ENCODE assay signal across 6 cellular contexts in the genomic region with DNA sequence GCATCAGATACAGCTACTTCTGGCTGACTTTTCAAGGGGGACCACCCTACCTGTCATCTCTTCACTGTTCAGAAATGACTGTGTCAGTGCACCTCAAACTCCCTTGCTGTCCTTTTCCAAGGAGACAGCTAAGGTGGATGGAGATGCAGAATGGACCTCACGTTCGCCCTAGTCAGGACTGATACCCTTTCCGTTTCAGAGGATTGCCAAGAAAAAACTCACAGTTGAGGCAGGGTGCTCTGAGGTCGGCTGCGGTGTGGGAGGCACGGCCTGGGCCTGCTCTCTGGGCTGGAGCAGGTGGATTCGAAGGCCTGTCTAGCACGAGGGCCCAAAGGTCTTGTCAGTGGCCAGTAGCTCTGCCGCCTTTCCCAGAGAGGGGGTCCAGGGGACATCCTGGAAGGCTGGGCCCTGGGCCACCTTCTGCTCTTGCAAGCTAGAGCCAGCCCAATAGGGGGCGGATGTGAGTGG. TPM values are rescaled to one million over a fixed set of nuclear protein-coding genes. Genes with fewer than 3 reads are reported as not detected.
DNase-seq lines count a peak whose midpoint lies in the region; ATAC-seq, FAIRE-seq and TF ChIP-seq lines count a peak whose summit lies in the region.

No MANE protein-coding gene starts in this region.

- DNase-seq in CD8-positive, alpha-beta memory T cell = peak in 3 of 5 donors; percentile 65 to 86 (median 67)
- no peak for DNase-seq in Jurkat, Clone E6-1 (ENCODE audit: low read depth, low spot score)
- DNase-seq in brain microvascular endothelial cell = no peak
- DNase-seq in neural crest cell (ENCODE audit: low read depth, low spot score) = peak; percentile 69
- DNase-seq in RCC 7860 (ENCODE audit: low spot score) = no peak

- FAIRE-seq in RCC 7860 (lab: Jason Lieb, UNC) = no peak

- peaks cover 25% of the 10 kb centered on the region for H3K4me1 ChIP-seq in CD8-positive, alpha-beta memory T cell (ENCODE audit: insufficient read depth, low read length)

- H3K36me3 ChIP-seq in CD8-positive, alpha-beta memory T cell (ENCODE audit: insufficient read depth, low read length) = peaks cover 27% of the 10 kb centered on the region
- H3K36me3 ChIP-seq in brain microvascular endothelial cell (replicated peaks) = peaks cover 20% of the 10 kb centered on the region

- ATAC-seq in GM18870 (IDR thresholded peaks at IDR 0.05; ENCODE audit: unreplicated experiment) = no peak

- H3K36me3 Mint-ChIP-seq in CD8-positive, alpha-beta memory T cell = peaks cover 5 to 42% (median 11%) of the 10 kb centered on the region in 3 donors
- peaks cover 7% of the 10 kb centered on the region for H3K36me3 Mint-ChIP-seq in neural crest cell (ENCODE audit: low read depth)

- H3K27ac ChIP-seq in CD8-positive, alpha-beta memory T cell (ENCODE audit: low read depth, low read length) = peak overlapping the region; percentile 76
- H3K27ac ChIP-seq in brain microvascular endothelial cell = no peak overlapping the region

- TF ChIP-seq CTCF in brain microvascular endothelial cell (IDR thresholded peaks at IDR 0.05; ENCODE audit: low read depth, low read length, missing control alignments) (peak; percentile 80), neural crest cell (conservative IDR thresholded peaks at IDR 0.05) (peak; percentile 63)

- H3K4me1 Mint-ChIP-seq in CD8-positive, alpha-beta memory T cell = peaks cover 43 to 66% (median 51%) of the 10 kb centered on the region in 3 donors
- peaks cover 36% of the 10 kb centered on the region for H3K4me1 Mint-ChIP-seq in neural crest cell

- H3K4me3 ChIP-seq in CD8-positive, alpha-beta memory T cell (ENCODE audit: low read length) = peak overlapping the region; percentile 92
- peak overlapping the region; percentile 81 for H3K4me3 ChIP-seq in Jurkat, Clone E6-1 (ENCODE audit: low read length)
- peak overlapping the region; percentile 46 for H3K4me3 ChIP-seq in brain microvascular endothelial cell (ENCODE audit: low read depth, low read length)

- POLR2A ChIA-PET in CD8-positive, alpha-beta memory T cell (lab: Charles Lee) = interaction anchor here (1.0 to 1.3 kb wide), 3 partner anchors 8 to 58 kb away, joined by 3 to 4 read pairs (median 4); a partner anchor contains a TSS

- H3K27me3 Mint-ChIP-seq in CD8-positive, alpha-beta memory T cell = no peaks in the 10 kb centered on the region
- no peaks in the 10 kb centered on the region for H3K27me3 Mint-ChIP-seq in neural crest cell (ENCODE audit: low read depth)

- in situ Hi-C loops in brain microvascular endothelial cell (cut with HindIII; ENCODE audit: low pct_ligation_motif_present, low sequenced_read_pairs) = no loop called here

- H3K27me3 ChIP-seq in CD8-positive, alpha-beta memory T cell (ENCODE audit: insufficient read depth, low read length, poor library complexity, severe bottlenecking) = no peaks in the 10 kb centered on the region
- H3K27me3 ChIP-seq in brain microvascular endothelial cell (replicated peaks) = no peaks in the 10 kb centered on the region

- H3K9me3 Mint-ChIP-seq in CD8-positive, alpha-beta memory T cell = no peaks in the 10 kb centered on the region
- H3K9me3 Mint-ChIP-seq in neural crest cell = no peaks in the 10 kb centered on the region

- H3K27ac Mint-ChIP-seq in CD8-positive, alpha-beta memory T cell = peak overlapping the region; percentile 92 to 99 (median 96)
- peak overlapping the region; percentile 91 for H3K27ac Mint-ChIP-seq in neural crest cell (ENCODE audit: unreplicated experiment)

- H3K4me3 Mint-ChIP-seq in CD8-positive, alpha-beta memory T cell = peak overlapping the region; percentile 92 to 100 (median 96)
- peak overlapping the region; percentile 95 for H3K4me3 Mint-ChIP-seq in neural crest cell

- CTCF ChIA-PET in CD8-positive, alpha-beta memory T cell (lab: Charles Lee) = interaction anchor here (0.7 to 4.6 kb wide), 34 partner anchors 10 to 157 kb away, joined by 3 to 28 read pairs (median 4); a partner anchor contains a TSS

- H3K9me3 ChIP-seq in CD8-positive, alpha-beta memory T cell (ENCODE audit: low read length) = no peaks in the 10 kb centered on the region

RNA-seq across cellular contexts. Expression of a gene that starts 2.2 kb away (rescaled TPM):
- total RNA-seq in CD8-positive, alpha-beta memory T cell = under 1 TPM; 0.51 to 0.63 TPM
- not detected for polyA plus RNA-seq in CD8-positive, alpha-beta memory T cell
- polyA plus RNA-seq in Jurkat, Clone E6-1 (2012; ENCODE audit: insufficient read depth, insufficient read length) = not detected
- total RNA-seq in neural crest cell = not detected in 2 replicates

RNA-seq across cellular contexts. Expression of a gene that starts 7.2 kb away (rescaled TPM):
- 10 to 100 TPM; 19.9 to 21.9 TPM for total RNA-seq in CD8-positive, alpha-beta memory T cell
- polyA plus RNA-seq in CD8-positive, alpha-beta memory T cell = 10.6 TPM
- polyA plus RNA-seq in Jurkat, Clone E6-1 (2012; ENCODE audit: insufficient read depth, insufficient read length) = 11.4 TPM
- 34.7 and 34.9 TPM in 2 replicates for total RNA-seq in neural crest cell

RNA-seq across cellular contexts. Expression of a gene that starts 7.3 kb away (rescaled TPM):
- 10 to 100 TPM; 41.8 to 42.0 TPM for total RNA-seq in CD8-positive, alpha-beta memory T cell
- 30.7 TPM for polyA plus RNA-seq in CD8-positive, alpha-beta memory T cell
- 45.1 TPM for polyA plus RNA-seq in Jurkat, Clone E6-1 (2012; ENCODE audit: insufficient read depth, insufficient read length)
- 84.9 and 95.9 TPM in 2 replicates for total RNA-seq in neural crest cell

RNA-seq across cellular contexts. Expression of a gene that starts 23.8 kb away (rescaled TPM):
- total RNA-seq in CD8-positive, alpha-beta memory T cell = 10 to 100 TPM; 38.0 to 38.6 TPM
- polyA plus RNA-seq in CD8-positive, alpha-beta memory T cell = 53.6 TPM
- polyA plus RNA-seq in Jurkat, Clone E6-1 (2012; ENCODE audit: insufficient read depth, insufficient read length) = 35.3 TPM
- 35.3 and 35.9 TPM in 2 replicates for total RNA-seq in neural crest cell

RNA-seq across cellular contexts. Expression of a gene that starts 24.3 kb away (rescaled TPM):
- total RNA-seq in CD8-positive, alpha-beta memory T cell = 100 to 1,000 TPM; 248 to 249 TPM
- polyA plus RNA-seq in CD8-positive, alpha-beta memory T cell = 161 TPM
- polyA plus RNA-seq in Jurkat, Clone E6-1 (2012; ENCODE audit: insufficient read depth, insufficient read length) = 84.3 TPM
- total RNA-seq in neural crest cell = 123 and 141 TPM in 2 replicates

Comparison
In these comparisons a context has a peak if more than half of its experiments do, and no peak if none do; other contexts are left out.
1. DNase-seq: peak in CD8-positive, alpha-beta memory T cell (3 of 5) and neural crest cell (single experiment); none in Jurkat, Clone E6-1 (single experiment), brain microvascular endothelial cell (single experiment) and RCC 7860 (single experiment).
2. Peak in every context shown above with its lines, with median percentiles within 50 percentile points of each other: H3K4me3 ChIP-seq.